29 cellular contexts compared by ENCODE assay signal in genomic region chr11:78094250-78094649, GRCh38. TPM values are rescaled to one million over a fixed set of nuclear protein-coding genes. Genes with fewer than 3 reads are reported as not detected.
DNase-seq lines count a peak whose midpoint lies in the region; ATAC-seq lines count a peak whose summit lies in the region.
"Had no signal": no experiment of that assay in that cellular context is flagged by ENCODE, and none has a peak within 500 bp of the region (broad histone marks: within the 10 kb centered on the region; RNA-seq: fewer than 3 reads in every experiment).

No MANE protein-coding gene starts in this region.

- DNase-seq in activated T-cell treated with anti-CD3 and anti-CD28 coated beads, Interleukin-2, amount 50 U/mL, for 4 hours: no peak
- DNase-seq in activated T-cell treated with anti-CD3 and anti-CD28 coated beads for 4 hours (no peak), OCI-M1 (lab: John Stamatoyannopoulos, UW) (peak; percentile 79), NCI-H2107 (lab: John Stamatoyannopoulos, UW) (no peak)
- DNase-seq in activated naive CD8-positive, alpha-beta T cell treated with anti-CD3 and anti-CD28 coated beads for 36 hours: peak; percentile 9
- no peak for DNase-seq in stimulated activated naive B cell treated with anti-CD40 and anti-IgM and Interleukin-4, amounts not matched to agents 10 μg/mL and 1 μg/mL and 100 μg/mL, for 72 hours
- DNase-seq: activated gamma-delta T cell treated with Interleukin-2 at 50 U/mL for 16 hours; caudate nucleus; dermis blood vessel endothelial cell; hypothalamus; Kasumi-1; left lung; mesendoderm; MV-4-11; NCI-H1694 treated with DMSO at 0.1 percent for 48 hours; NCI-H2171 treated with DMSO at 0.1 percent for 48 hours; NCI-H524 treated with DMSO at 0.1 percent for 48 hours; stimulated activated naive CD4-positive, alpha-beta T cell; thyroid gland; WERI-Rb-1 had no signal

- H3K9me3 Mint-ChIP-seq in activated T-cell treated with anti-CD3 and anti-CD28 coated beads, Interleukin-2, amount 50 U/mL, for 4 hours: no peaks in the 10 kb centered on the region
- H3K9me3 Mint-ChIP-seq in activated naive CD8-positive, alpha-beta T cell treated with anti-CD3 and anti-CD28 coated beads for 36 hours: no peaks in the 10 kb centered on the region
- no peaks in the 10 kb centered on the region for H3K9me3 Mint-ChIP-seq in stimulated activated naive B cell treated with anti-CD40 and anti-IgM and Interleukin-4, amounts not matched to agents 10 μg/mL and 1 μg/mL and 100 μg/mL, for 72 hours
- H3K9me3 Mint-ChIP-seq: CD14-positive monocyte had no signal

- ATAC-seq in activated T-cell treated with anti-CD3 and anti-CD28 coated beads, Interleukin-2, amount 50 U/mL, for 4 hours: peak; percentile 91 to 97
- ATAC-seq in stimulated activated naive B cell treated with anti-CD40 and anti-IgM and Interleukin-4, amounts not matched to agents 10 μg/mL and 1 μg/mL and 100 μg/mL, for 72 hours (replicated peaks): peak; percentile 66 to 71
- ATAC-seq in HG02885 (IDR thresholded peaks at IDR 0.05; ENCODE audit: poor library complexity, unreplicated experiment): no peak
- ATAC-seq: HCT116, left lung had no signal

- no peak overlapping the region for H3K4me3 Mint-ChIP-seq in activated T-cell treated with anti-CD3 and anti-CD28 coated beads, Interleukin-2, amount 50 U/mL, for 4 hours
- H3K4me3 Mint-ChIP-seq in activated naive CD8-positive, alpha-beta T cell treated with anti-CD3 and anti-CD28 coated beads for 36 hours: peak overlapping the region; percentile 10
- H3K4me3 Mint-ChIP-seq in stimulated activated naive B cell treated with anti-CD40 and anti-IgM and Interleukin-4, amounts not matched to agents 10 μg/mL and 1 μg/mL and 100 μg/mL, for 72 hours: no peak overlapping the region
- H3K4me3 Mint-ChIP-seq: CD14-positive monocyte had no signal

- H3K27ac Mint-ChIP-seq in activated naive CD8-positive, alpha-beta T cell treated with anti-CD3 and anti-CD28 coated beads for 36 hours: peak overlapping the region; percentile 82
- H3K27ac Mint-ChIP-seq in stimulated activated naive B cell treated with anti-CD40 and anti-IgM and Interleukin-4, amounts not matched to agents 10 μg/mL and 1 μg/mL and 100 μg/mL, for 72 hours: peak overlapping the region; percentile 14

- no peaks in the 10 kb centered on the region for H3K27me3 Mint-ChIP-seq in activated T-cell treated with anti-CD3 and anti-CD28 coated beads, Interleukin-2, amount 50 U/mL, for 4 hours (ENCODE audit: low read depth)
- no peaks in the 10 kb centered on the region for H3K27me3 Mint-ChIP-seq in activated naive CD8-positive, alpha-beta T cell treated with anti-CD3 and anti-CD28 coated beads for 36 hours
- no peaks in the 10 kb centered on the region for H3K27me3 Mint-ChIP-seq in stimulated activated naive B cell treated with anti-CD40 and anti-IgM and Interleukin-4, amounts not matched to agents 10 μg/mL and 1 μg/mL and 100 μg/mL, for 72 hours

- H3K36me3 Mint-ChIP-seq in activated T-cell treated with anti-CD3 and anti-CD28 coated beads, Interleukin-2, amount 50 U/mL, for 4 hours (ENCODE audit: insufficient read depth): peaks cover 11% of the 10 kb centered on the region
- H3K36me3 Mint-ChIP-seq in activated naive CD8-positive, alpha-beta T cell treated with anti-CD3 and anti-CD28 coated beads for 36 hours: peaks cover 34% of the 10 kb centered on the region
- H3K36me3 Mint-ChIP-seq in stimulated activated naive B cell treated with anti-CD40 and anti-IgM and Interleukin-4, amounts not matched to agents 10 μg/mL and 1 μg/mL and 100 μg/mL, for 72 hours: peaks cover 17 to 42% of the 10 kb centered on the region in 2 donors

- peaks cover 7% of the 10 kb centered on the region for H3K4me1 Mint-ChIP-seq in activated T-cell treated with anti-CD3 and anti-CD28 coated beads, Interleukin-2, amount 50 U/mL, for 4 hours (ENCODE audit: low read depth)
- peaks cover 8% of the 10 kb centered on the region for H3K4me1 Mint-ChIP-seq in activated naive CD8-positive, alpha-beta T cell treated with anti-CD3 and anti-CD28 coated beads for 36 hours
- peaks cover 0 to 5% of the 10 kb centered on the region in 2 donors for H3K4me1 Mint-ChIP-seq in stimulated activated naive B cell treated with anti-CD40 and anti-IgM and Interleukin-4, amounts not matched to agents 10 μg/mL and 1 μg/mL and 100 μg/mL, for 72 hours
- H3K4me1 Mint-ChIP-seq: CD14-positive monocyte had no signal

RNA-seq across cellular contexts. Expression of gene NDUFC2, which starts 14.6 kb away (rescaled TPM):
- 100 to 1,000 TPM; 217 to 246 (median 227) TPM for total RNA-seq in activated T-cell treated with anti-CD3 and anti-CD28 coated beads, Interleukin-2, amount 50 U/mL, for 4 hours
- total RNA-seq in activated naive CD8-positive, alpha-beta T cell treated with anti-CD3 and anti-CD28 coated beads for 36 hours: 100 to 1,000 TPM; 196 to 211 TPM

RNA-seq across cellular contexts. Expression of gene THRSP, which starts 30.6 kb away (rescaled TPM):
- not detected for total RNA-seq in activated T-cell treated with anti-CD3 and anti-CD28 coated beads, Interleukin-2, amount 50 U/mL, for 4 hours
- not detected for total RNA-seq in activated naive CD8-positive, alpha-beta T cell treated with anti-CD3 and anti-CD28 coated beads for 36 hours
- total RNA-seq: astrocyte, dermis blood vessel endothelial cell, left lung, osteoblast, renal cortical epithelial cell, RPMI7951, SJSA1, smooth muscle cell had no signal

RNA-seq across cellular contexts. Expression of gene ALG8, which starts 45.2 kb away (rescaled TPM):
- total RNA-seq in activated T-cell treated with anti-CD3 and anti-CD28 coated beads, Interleukin-2, amount 50 U/mL, for 4 hours: 10 to 100 TPM; 41.4 to 54.2 (median 51.5) TPM
- total RNA-seq in activated naive CD8-positive, alpha-beta T cell treated with anti-CD3 and anti-CD28 coated beads for 36 hours: 10 to 100 TPM; 40.2 to 48.8 TPM

Comparison
In these comparisons a context has a peak if more than half of its experiments do, and no peak if none do; other contexts are left out.
1. DNase-seq: peak in OCI-M1 (single experiment) and activated naive CD8-positive, alpha-beta T cell treated with anti-CD3 and anti-CD28 coated beads for 36 hours (single experiment); none in activated T-cell treated with anti-CD3 and anti-CD28 coated beads, Interleukin-2, amount 50 U/mL, for 4 hours (single experiment), activated T-cell treated with anti-CD3 and anti-CD28 coated beads for 4 hours (single experiment), stimulated activated naive B cell treated with anti-CD40 and anti-IgM and Interleukin-4, amounts not matched to agents 10 μg/mL and 1 μg/mL and 100 μg/mL, for 72 hours (single experiment) and NCI-H2107 (single experiment).